13 cellular contexts compared by ENCODE assay signal in the genomic region with DNA sequence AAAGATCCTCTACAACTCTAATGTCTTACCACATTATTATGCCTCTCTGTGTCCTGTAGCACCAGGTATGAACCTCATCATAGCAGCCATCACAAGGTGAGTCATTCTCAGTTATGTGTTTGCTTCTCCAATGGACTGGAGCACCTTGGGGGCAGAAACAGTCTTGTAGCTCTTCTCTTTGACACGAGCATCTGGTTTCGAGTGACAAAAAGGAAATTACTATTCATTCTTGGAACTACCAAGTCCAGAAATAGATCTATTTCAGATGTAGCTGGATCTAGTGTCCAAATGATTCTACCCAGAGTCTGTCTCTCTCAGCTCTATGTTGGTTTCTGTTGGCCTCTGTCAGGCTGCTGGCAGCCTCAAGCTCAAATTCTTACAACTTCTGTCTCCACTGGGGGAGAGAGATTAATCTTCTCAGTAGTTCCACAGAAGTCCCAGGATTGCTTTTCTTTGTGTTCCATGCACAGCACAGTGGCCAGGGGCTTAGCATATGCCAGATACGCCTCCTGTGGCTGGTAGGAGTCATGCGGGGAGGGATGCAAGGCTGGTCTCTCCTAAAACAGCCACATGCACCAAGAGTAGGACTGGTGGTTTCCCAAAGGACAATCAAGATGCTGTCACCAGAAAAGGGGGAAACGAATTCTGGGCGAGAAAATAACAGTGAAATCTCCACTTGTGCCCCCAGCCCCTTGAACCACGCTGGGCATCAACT. TPM values are rescaled to one million over a fixed set of nuclear protein-coding genes. Genes with fewer than 3 reads are reported as not detected.
DNase-seq lines count a peak whose midpoint lies in the region; ATAC-seq and TF ChIP-seq lines count a peak whose summit lies in the region.
"Had no signal": no experiment of that assay in that cellular context is flagged by ENCODE, and none has a peak within 500 bp of the region (broad histone marks: within the 10 kb centered on the region; RNA-seq: fewer than 3 reads in every experiment).

No MANE protein-coding gene starts in this region.

- H3K9me3 ChIP-seq in A673 (ENCODE audit: low read depth, low read length, poor library complexity, severe bottlenecking): no peaks in the 10 kb centered on the region

- no peak overlapping the region for H3K27ac ChIP-seq in A673 (ENCODE audit: low read depth, low read length, poor library complexity, severe bottlenecking)
- no peak overlapping the region for H3K27ac ChIP-seq in brain microvascular endothelial cell

- CTCF ChIA-PET in A673 (lab: Charles Lee): no interaction called here

- intact Hi-C loops in A673 (cut with micrococcal nuclease; ENCODE audit: unreplicated experiment): no loop called here

- DNase-seq in A673 (ENCODE audit: low spot score): peak; percentile 11
- peak; percentile 11 for DNase-seq in GM19240 (ENCODE audit: insufficient read length, low spot score)
- DNase-seq in brain microvascular endothelial cell: no peak
- no peak for DNase-seq in G401 (ENCODE audit: low spot score)
- DNase-seq in T-helper 9 cell: no peak
- DNase-seq: activated effector memory CD4-positive, alpha-beta T cell treated with Interleukin-2 at 50 U/mL for 16 hours; head of caudate nucleus; HFFc6; NCI-H446; T-helper 2 cell had no signal

- in situ Hi-C loops in brain microvascular endothelial cell (cut with HindIII; ENCODE audit: low pct_ligation_motif_present, low sequenced_read_pairs) (no loop called here), G401 (cut with HindIII; ENCODE audit: low sequenced_read_pairs) (no loop called here)

- POLR2A ChIA-PET in A673 (lab: Charles Lee; ENCODE audit: low non-redundant PET): no interaction called here

- no TSS peak for BruUV-seq in A673 (replicated peaks; lab: Mats Ljungman, UMichigan)

- H3K4me3 ChIP-seq in A673 (ENCODE audit: low read depth, low read length, poor library complexity, severe bottlenecking) (no peak overlapping the region), brain microvascular endothelial cell (ENCODE audit: low read depth, low read length) (no peak overlapping the region)

- TF ChIP-seq CTCF in A673 (conservative IDR thresholded peaks at IDR 0.05; ENCODE audit: low read depth, low read length) (0 out of 2 replicates have a peak, but pooled peaks have one; percentile 11), brain microvascular endothelial cell (IDR thresholded peaks at IDR 0.05; ENCODE audit: low read depth, low read length, missing control alignments) (peak; percentile 35)

- ATAC-seq in HG03135 (IDR thresholded peaks at IDR 0.05; ENCODE audit: unreplicated experiment): peak; percentile 65
- no peak for ATAC-seq in HG03097 (IDR thresholded peaks at IDR 0.05; ENCODE audit: low FRiP score, unreplicated experiment)
- ATAC-seq in GM21526 (IDR thresholded peaks at IDR 0.05; ENCODE audit: low FRiP score, unreplicated experiment): no peak

- H3K4me1 ChIP-seq in A673 (ENCODE audit: insufficient read depth, low read length, poor library complexity, severe bottlenecking): no peaks in the 10 kb centered on the region

- H3K27me3 ChIP-seq in A673 (replicated peaks; ENCODE audit: insufficient read depth, low read depth, low read length, poor library complexity) (no peaks in the 10 kb centered on the region), brain microvascular endothelial cell (replicated peaks) (no peaks in the 10 kb centered on the region)

- H3K36me3 ChIP-seq in A673 (ENCODE audit: insufficient read depth, low read length, poor library complexity, severe bottlenecking) (no peaks in the 10 kb centered on the region), brain microvascular endothelial cell (replicated peaks) (no peaks in the 10 kb centered on the region)

RNA-seq across cellular contexts. Expression of a gene that starts 37.2 kb away (rescaled TPM):
- total RNA-seq in A673 (2021): 10.2 and 14.0 TPM in 2 replicates
- total RNA-seq in G401 (2014; rRNA removed; shearing (Covaris generic)): not detected in 2 replicates

Comparison
In these comparisons a context has a peak if more than half of its experiments do, and no peak if none do; other contexts are left out.
1. DNase-seq: peak in A673 (single experiment) and GM19240 (single experiment); none in brain microvascular endothelial cell (single experiment), G401 (single experiment) and T-helper 9 cell (single experiment).
2. RNA of a gene that starts 37.2 kb away (total RNA-seq): 10.2 to 14.0 TPM in A673; not detected in G401; every median in the first group is over 10 times any median in the second.